Comparison of ENCODE assay signal across 8 cellular contexts in the genomic region with DNA sequence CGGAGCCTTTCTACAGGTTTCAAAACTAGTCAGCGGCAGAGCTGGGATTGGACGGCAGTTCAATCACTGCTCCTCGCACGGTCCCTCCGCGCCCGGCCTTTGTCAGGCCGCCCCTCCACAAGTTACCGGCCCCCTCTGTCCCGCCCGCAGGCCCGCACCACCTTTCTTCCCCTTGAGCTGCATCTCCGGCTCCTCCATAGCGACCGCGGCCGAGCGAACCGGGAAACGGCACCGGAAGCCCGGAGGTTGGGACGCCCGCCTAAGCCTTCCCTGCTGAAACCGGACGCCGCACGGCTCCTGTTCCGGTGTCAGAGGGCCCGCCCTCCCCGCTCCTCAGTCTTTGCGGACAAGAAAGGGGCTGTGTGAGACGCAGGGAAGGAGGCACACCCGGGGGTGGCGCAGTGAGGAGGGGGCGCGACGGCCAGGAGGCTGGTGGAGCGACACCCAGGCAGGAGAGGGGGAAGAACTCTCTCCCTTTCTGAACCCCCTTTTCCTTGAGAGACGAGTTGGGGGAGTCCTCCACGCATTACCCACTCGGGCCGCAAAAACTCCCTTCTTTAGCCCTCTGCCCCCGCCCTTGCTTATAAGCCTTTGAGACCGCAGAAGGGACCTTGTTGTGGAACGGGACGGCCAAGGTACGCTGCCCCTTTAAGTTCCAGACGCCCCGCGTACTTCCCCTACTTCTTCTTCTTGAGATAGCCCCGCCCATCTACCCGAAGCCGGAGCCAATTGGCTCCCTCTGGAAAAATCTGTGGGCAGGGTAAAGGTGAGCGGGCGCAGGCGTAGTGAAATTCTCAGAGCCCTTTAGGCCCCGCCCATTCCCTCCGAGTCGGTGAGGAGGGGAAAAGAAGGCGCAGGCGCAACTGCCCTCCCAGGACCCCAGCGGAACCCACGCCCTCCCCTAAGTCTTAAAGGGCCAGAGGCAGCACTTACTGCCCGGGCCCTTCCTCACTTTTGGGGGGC. TPM values are rescaled to one million over a fixed set of nuclear protein-coding genes. Genes with fewer than 3 reads are reported as not detected.
DNase-seq lines count a peak whose midpoint lies in the region; ATAC-seq and FAIRE-seq lines count a peak whose summit lies in the region.

A gene (minus strand): TSS at position 233 of the 963 bp plus-strand sequence. CDS start 35 bp downstream, at position 198.
A gene with protein sequence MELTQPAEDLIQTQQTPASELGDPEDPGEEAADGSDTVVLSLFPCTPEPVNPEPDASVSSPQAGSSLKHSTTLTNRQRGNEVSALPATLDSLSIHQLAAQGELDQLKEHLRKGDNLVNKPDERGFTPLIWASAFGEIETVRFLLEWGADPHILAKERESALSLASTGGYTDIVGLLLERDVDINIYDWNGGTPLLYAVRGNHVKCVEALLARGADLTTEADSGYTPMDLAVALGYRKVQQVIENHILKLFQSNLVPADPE (plus strand): TSS at position 339 of the 963 bp plus-strand sequence. CDS start 1,689 bp downstream, outside the sequence.

- peak within 1 kb of the TSS; percentile 99 for H3K27ac Mint-ChIP-seq in activated T-cell treated with anti-CD3 and anti-CD28 coated beads, Interleukin-2, amount 50 U/mL, for 72 hours

- H3K27me3 Mint-ChIP-seq in activated T-cell treated with anti-CD3 and anti-CD28 coated beads, Interleukin-2, amount 50 U/mL, for 72 hours (ENCODE audit: low read depth) = no peaks in the 10 kb centered on the region

- H3K9me3 Mint-ChIP-seq in activated T-cell treated with anti-CD3 and anti-CD28 coated beads, Interleukin-2, amount 50 U/mL, for 72 hours = no peaks in the 10 kb centered on the region

- no peaks in the 10 kb centered on the region for H3K9me3 ChIP-seq in KOPT-K1 (ENCODE audit: insufficient read depth, low read length, poor library complexity, severe bottlenecking)
- no peaks in the 10 kb centered on the region for H3K9me3 ChIP-seq in muscle layer of colon (ENCODE audit: low read length)

- DNase-seq in DMS79 (lab: John Stamatoyannopoulos, UW) (peak; percentile 98), RCC 7860 (ENCODE audit: low spot score) (peak; percentile 95)
- peak; percentile 98 to 99 for DNase-seq in activated T-cell treated with anti-CD3 and anti-CD28 coated beads, Interleukin-2, amount 50 U/mL, for 72 hours
- DNase-seq in stimulated activated CD8-positive, alpha-beta memory T cell treated with anti-CD3 and anti-CD28 coated beads, Interleukin-7, amount 100 ng/mL, for 24 hours (ENCODE audit: low read depth) = peak; percentile 98

- H3K27ac ChIP-seq in KOPT-K1 (ENCODE audit: low read depth, low read length, poor library complexity, severe bottlenecking) (peak within 1 kb of the TSS; percentile 97), muscle layer of colon (ENCODE audit: low read depth, low read length) (peak within 1 kb of the TSS; percentile 91)

- H3K4me1 Mint-ChIP-seq in activated T-cell treated with anti-CD3 and anti-CD28 coated beads, Interleukin-2, amount 50 U/mL, for 72 hours (ENCODE audit: low read depth) = peaks cover 51% of the 10 kb centered on the region

- H3K4me3 Mint-ChIP-seq in activated T-cell treated with anti-CD3 and anti-CD28 coated beads, Interleukin-2, amount 50 U/mL, for 72 hours = peak within 1 kb of the TSS; percentile 93 to 96

- ATAC-seq in GM21786 (IDR thresholded peaks at IDR 0.05; ENCODE audit: unreplicated experiment) (peak; percentile 84), esophagus mucosa (peak; percentile 95)
- peak; percentile 88 to 90 for ATAC-seq in activated T-cell treated with anti-CD3 and anti-CD28 coated beads, Interleukin-2, amount 50 U/mL, for 72 hours (replicated peaks in 1 of 2)

- peaks cover 0 to 7% of the 10 kb centered on the region in 2 donors for H3K36me3 Mint-ChIP-seq in activated T-cell treated with anti-CD3 and anti-CD28 coated beads, Interleukin-2, amount 50 U/mL, for 72 hours (ENCODE audit: insufficient read depth in 2 of 2)

- peaks cover 7% of the 10 kb centered on the region for H3K36me3 ChIP-seq in KOPT-K1 (ENCODE audit: insufficient read depth, low read length)
- H3K36me3 ChIP-seq in muscle layer of colon (ENCODE audit: insufficient read depth, low read length) = peaks cover 13% of the 10 kb centered on the region

- H3K9ac ChIP-seq in muscle layer of colon (ENCODE audit: low read length) = peak within 1 kb of the TSS; percentile 93

- H3K27me3 ChIP-seq in muscle layer of colon (ENCODE audit: control insufficient read depth in 1 of 2, insufficient read depth in 2 of 2, low read length in 2 of 2) = no peaks in the 10 kb centered on the region

- peaks cover 35% of the 10 kb centered on the region for H3K4me1 ChIP-seq in muscle layer of colon (ENCODE audit: insufficient read depth, low read length)

- peak; percentile 93 for FAIRE-seq in RCC 7860 (lab: Jason Lieb, UNC)

- H3K4me3 ChIP-seq in muscle layer of colon (ENCODE audit: low read depth in 1 of 2, low read length in 2 of 2) = peak within 1 kb of the TSS; percentile 73 to 100

RNA-seq across cellular contexts. Expression of the first gene that starts in this region (rescaled TPM):
- total RNA-seq in activated T-cell treated with anti-CD3 and anti-CD28 coated beads, Interleukin-2, amount 50 U/mL, for 72 hours = 10 to 100 TPM; 10.7 to 16.2 TPM
- total RNA-seq in esophagus mucosa = 18.4 TPM

RNA-seq across cellular contexts. Expression of the second gene that starts in this region (rescaled TPM):
- total RNA-seq in activated T-cell treated with anti-CD3 and anti-CD28 coated beads, Interleukin-2, amount 50 U/mL, for 72 hours = 100 to 1,000 TPM in 1 of 2 donors, 10 to 100 TPM in 1; 83.8 to 107 TPM
- total RNA-seq in esophagus mucosa = 72.9 TPM

Comparison
In these comparisons a context has a peak if more than half of its experiments do, and no peak if none do; other contexts are left out.
1. Peak in every context shown above with its lines: DNase-seq, ATAC-seq, H3K4me3 ChIP-seq and H3K27ac ChIP-seq.